27 cellular contexts compared by ENCODE assay signal in the genomic region with DNA sequence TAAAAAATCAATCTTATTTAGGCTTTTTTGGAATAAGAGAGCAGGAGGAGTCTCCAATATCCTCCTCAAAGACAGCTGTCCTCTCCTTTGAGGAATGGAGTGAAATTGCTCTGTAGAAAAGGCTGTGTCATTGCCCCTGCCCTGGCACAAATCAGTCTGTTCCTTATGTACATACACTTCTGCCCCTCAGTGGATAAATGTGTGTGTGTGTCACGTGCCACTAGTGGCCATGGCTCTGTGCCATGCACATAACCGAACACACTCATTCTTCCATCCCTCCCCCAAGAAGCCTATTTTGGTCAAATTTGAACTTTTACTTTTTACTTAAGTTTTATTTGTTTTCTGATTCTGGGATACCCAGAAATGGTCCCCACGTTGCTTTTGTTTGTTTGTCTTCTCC. TPM values are rescaled to one million over a fixed set of nuclear protein-coding genes. Genes with fewer than 3 reads are reported as not detected.
DNase-seq lines count a peak whose midpoint lies in the region; ATAC-seq and TF ChIP-seq lines count a peak whose summit lies in the region.
"Had no signal": no experiment of that assay in that cellular context is flagged by ENCODE, and none has a peak within 500 bp of the region (broad histone marks: within the 10 kb centered on the region; RNA-seq: fewer than 3 reads in every experiment).

No MANE protein-coding gene starts in this region.

- no peaks in the 10 kb centered on the region for H3K27me3 ChIP-seq in CD8-positive, alpha-beta memory T cell (ENCODE audit: insufficient read depth, low read length, poor library complexity, severe bottlenecking)
- H3K27me3 ChIP-seq: ovary, tibial artery had no signal

- H3K27me3 Mint-ChIP-seq in mesothelial cell of epicardium (ENCODE audit: low read depth) = no peaks in the 10 kb centered on the region
- H3K27me3 Mint-ChIP-seq in CD8-positive, alpha-beta memory T cell = no peaks in the 10 kb centered on the region
- peaks cover 2% of the 10 kb centered on the region for H3K27me3 Mint-ChIP-seq in activated T-helper 2 cell treated with anti-CD3 and anti-CD28 coated beads, Interferon-gamma antibody, Interleukin-2, Interleukin-4, amounts not matched to agents 10 μg/mL and 5 μg/mL and 100 μg/mL, durations not matched to agents 14 hours and 24 hours and 36 hours (ENCODE audit: low read depth)
- H3K27me3 Mint-ChIP-seq in activated T-helper 17 cell treated with anti-CD3 and anti-CD28 coated beads, Interleukin-2, amount 50 U/mL, for 72 hours = no peaks in the 10 kb centered on the region
- H3K27me3 Mint-ChIP-seq: activated naive CD8-positive, alpha-beta T cell; central memory CD8-positive, alpha-beta T cell; T-helper 17 cell had no signal

- no peak for TF ChIP-seq POLR2A in erythroblast (IDR thresholded peaks at IDR 0.05; ENCODE audit: low read length)

- H3K27ac Mint-ChIP-seq in mesothelial cell of epicardium = peak overlapping the region; percentile 12
- H3K27ac Mint-ChIP-seq in CD8-positive, alpha-beta memory T cell = peak overlapping the region in 1 of 8 donors; percentile 6
- H3K27ac Mint-ChIP-seq in activated T-helper 2 cell treated with anti-CD3 and anti-CD28 coated beads, Interferon-gamma antibody, Interleukin-2, Interleukin-4, amounts not matched to agents 10 μg/mL and 5 μg/mL and 100 μg/mL, durations not matched to agents 14 hours and 24 hours and 36 hours = no peak overlapping the region
- H3K27ac Mint-ChIP-seq in activated T-helper 17 cell treated with anti-CD3 and anti-CD28 coated beads, Interleukin-2, amount 50 U/mL, for 72 hours = no peak overlapping the region
- H3K27ac Mint-ChIP-seq: activated naive CD8-positive, alpha-beta T cell; natural killer cell; T-helper 17 cell; WTC11 had no signal

- no peaks in the 10 kb centered on the region for H3K9me3 ChIP-seq in CD8-positive, alpha-beta memory T cell (ENCODE audit: low read length)
- H3K9me3 ChIP-seq: ovary, SK-N-SH, tibial artery had no signal

- intact Hi-C loops in activated T-helper 2 cell treated with anti-CD3 and anti-CD28 coated beads, Interferon-gamma antibody, Interleukin-2, Interleukin-4, amounts not matched to agents 10 μg/mL and 5 μg/mL and 100 μg/mL, durations not matched to agents 14 hours and 24 hours and 36 hours (cut with micrococcal nuclease) = no loop called here

- H3K4me3 ChIP-seq in CD8-positive, alpha-beta memory T cell (ENCODE audit: low read length) = no peak overlapping the region
- H3K4me3 ChIP-seq: ovary, tibial artery had no signal

- no peaks in the 10 kb centered on the region for H3K36me3 ChIP-seq in CD8-positive, alpha-beta memory T cell (ENCODE audit: insufficient read depth, low read length)
- H3K36me3 ChIP-seq: ovary, tibial artery had no signal

- CTCF ChIA-PET in CD8-positive, alpha-beta memory T cell (lab: Charles Lee) = no interaction called here

- H3K36me3 Mint-ChIP-seq in mesothelial cell of epicardium = no peaks in the 10 kb centered on the region
- H3K36me3 Mint-ChIP-seq in CD8-positive, alpha-beta memory T cell = peaks cover 0 to 5% (median 0%) of the 10 kb centered on the region in 3 donors
- H3K36me3 Mint-ChIP-seq in activated T-helper 2 cell treated with anti-CD3 and anti-CD28 coated beads, Interferon-gamma antibody, Interleukin-2, Interleukin-4, amounts not matched to agents 10 μg/mL and 5 μg/mL and 100 μg/mL, durations not matched to agents 14 hours and 24 hours and 36 hours (ENCODE audit: low read depth) = no peaks in the 10 kb centered on the region
- H3K36me3 Mint-ChIP-seq in activated T-helper 17 cell treated with anti-CD3 and anti-CD28 coated beads, Interleukin-2, amount 50 U/mL, for 72 hours (ENCODE audit: low read depth) = no peaks in the 10 kb centered on the region
- H3K36me3 Mint-ChIP-seq: natural killer cell had no signal

- no peak overlapping the region for H3K27ac ChIP-seq in CD8-positive, alpha-beta memory T cell (ENCODE audit: low read depth, low read length)
- H3K27ac ChIP-seq: C4-2B, ovary, RWPE1, tibial artery had no signal

- H3K4me1 ChIP-seq in CD8-positive, alpha-beta memory T cell (ENCODE audit: insufficient read depth, low read length) = no peaks in the 10 kb centered on the region

- no peak for ATAC-seq in activated T-helper 17 cell treated with anti-CD3 and anti-CD28 coated beads, Interleukin-2, amount 50 U/mL, for 72 hours (replicated peaks)
- ATAC-seq: natural killer cell, T-helper 17 cell, WTC11 had no signal

- DNase-seq in HUDEP-2 (lab: John Stamatoyannopoulos, UW; ENCODE audit: unreplicated experiment in 76 of 76) (peak in 40 of 76 experiments; percentile 10 to 61 (median 36)), NCI-H460 (ENCODE audit: extremely low read depth, low read depth) (peak; percentile 1), erythroblast (lab: John Stamatoyannopoulos, UW) (peak; percentile 36 to 45), mesothelial cell of epicardium (ENCODE audit: low spot score in 2 of 2, unreplicated experiment in 2 of 2) (no peak), NCI-H1092 treated with DMSO at 0.1 percent for 48 hours (lab: John Stamatoyannopoulos, UW) (no peak)
- no peak for DNase-seq in CD8-positive, alpha-beta memory T cell
- no peak for DNase-seq in activated T-helper 2 cell treated with anti-CD3 and anti-CD28 coated beads, Interferon-gamma antibody, Interleukin-2, Interleukin-4, amounts not matched to agents 10 μg/mL and 5 μg/mL and 100 μg/mL, durations not matched to agents 14 hours and 24 hours and 36 hours (ENCODE audit: low spot score)
- DNase-seq: activated CD4-positive, alpha-beta T cell treated with anti-CD3 and anti-CD28 coated beads, Interleukin-2, amount 50 U/mL, for 1 hour; dermis blood vessel endothelial cell; glutamatergic neuron; HCEC 1CT; natural killer cell; NCI-H1417 treated with DMSO at 0.1 percent for 48 hours; NCI-H2171; NCI-H524 treated with DMSO at 0.1 percent for 48 hours; SK-N-SH; stimulated activated CD4-positive, alpha-beta T cell treated with anti-CD3 and anti-CD28 coated beads, Interleukin-4, amount 100 ng/mL, for 4 hours; stimulated activated naive CD4-positive, alpha-beta T cell treated with Interleukin-2 at 50 U/mL for 16 hours; T-helper 17 cell had no signal

- no peaks in the 10 kb centered on the region for H3K9me3 Mint-ChIP-seq in mesothelial cell of epicardium
- H3K9me3 Mint-ChIP-seq in CD8-positive, alpha-beta memory T cell = no peaks in the 10 kb centered on the region
- H3K9me3 Mint-ChIP-seq in activated T-helper 2 cell treated with anti-CD3 and anti-CD28 coated beads, Interferon-gamma antibody, Interleukin-2, Interleukin-4, amounts not matched to agents 10 μg/mL and 5 μg/mL and 100 μg/mL, durations not matched to agents 14 hours and 24 hours and 36 hours = no peaks in the 10 kb centered on the region
- H3K9me3 Mint-ChIP-seq in activated T-helper 17 cell treated with anti-CD3 and anti-CD28 coated beads, Interleukin-2, amount 50 U/mL, for 72 hours = no peaks in the 10 kb centered on the region
- H3K9me3 Mint-ChIP-seq: central memory CD8-positive, alpha-beta T cell; natural killer cell had no signal

- POLR2A ChIA-PET in CD8-positive, alpha-beta memory T cell (lab: Charles Lee) = no interaction called here

- H3K4me1 Mint-ChIP-seq in mesothelial cell of epicardium = peaks cover 29% of the 10 kb centered on the region
- peaks cover 4 to 6% (median 4%) of the 10 kb centered on the region in 3 donors for H3K4me1 Mint-ChIP-seq in CD8-positive, alpha-beta memory T cell
- no peaks in the 10 kb centered on the region for H3K4me1 Mint-ChIP-seq in activated T-helper 2 cell treated with anti-CD3 and anti-CD28 coated beads, Interferon-gamma antibody, Interleukin-2, Interleukin-4, amounts not matched to agents 10 μg/mL and 5 μg/mL and 100 μg/mL, durations not matched to agents 14 hours and 24 hours and 36 hours (ENCODE audit: low read depth)
- H3K4me1 Mint-ChIP-seq in activated T-helper 17 cell treated with anti-CD3 and anti-CD28 coated beads, Interleukin-2, amount 50 U/mL, for 72 hours = no peaks in the 10 kb centered on the region

- H3K4me3 Mint-ChIP-seq in mesothelial cell of epicardium = no peak overlapping the region
- H3K4me3 Mint-ChIP-seq in CD8-positive, alpha-beta memory T cell = no peak overlapping the region
- no peak overlapping the region for H3K4me3 Mint-ChIP-seq in activated T-helper 2 cell treated with anti-CD3 and anti-CD28 coated beads, Interferon-gamma antibody, Interleukin-2, Interleukin-4, amounts not matched to agents 10 μg/mL and 5 μg/mL and 100 μg/mL, durations not matched to agents 14 hours and 24 hours and 36 hours (ENCODE audit: low read depth)
- no peak overlapping the region for H3K4me3 Mint-ChIP-seq in activated T-helper 17 cell treated with anti-CD3 and anti-CD28 coated beads, Interleukin-2, amount 50 U/mL, for 72 hours
- H3K4me3 Mint-ChIP-seq: activated naive CD8-positive, alpha-beta T cell; central memory CD8-positive, alpha-beta T cell; natural killer cell; T-helper 17 cell; WTC11 had no signal

- no peak for TF ChIP-seq CTCF in mesothelial cell of epicardium (IDR thresholded peaks at IDR 0.05; ENCODE audit: unreplicated experiment)

RNA-seq across cellular contexts. Expression of a gene that starts 49.2 kb away (rescaled TPM):
- 5.9 and 6.0 TPM in 2 replicates for total RNA-seq in NCI-H460 (2014; rRNA removed; shearing (Covaris generic))
- polyA plus RNA-seq in NCI-H460 (2014; cell fraction: nucleus; rRNA removed) = 6.0 and 10.1 TPM in 2 replicates
- total RNA-seq in mesothelial cell of epicardium = 29.0 to 30.6 TPM (median 30.0 TPM) in 3 replicates
- 1 to 10 TPM; 8.7 to 9.6 TPM for total RNA-seq in CD8-positive, alpha-beta memory T cell
- 3.0 TPM for polyA plus RNA-seq in CD8-positive, alpha-beta memory T cell
- total RNA-seq in activated T-helper 2 cell treated with anti-CD3 and anti-CD28 coated beads, Interferon-gamma antibody, Interleukin-2, Interleukin-4, amounts not matched to agents 10 μg/mL and 5 μg/mL and 100 μg/mL, durations not matched to agents 14 hours and 24 hours and 36 hours = 7.3 and 8.0 TPM in 2 replicates
- total RNA-seq in activated T-helper 17 cell treated with anti-CD3 and anti-CD28 coated beads, Interleukin-2, amount 50 U/mL, for 72 hours = 1 to 10 TPM; 7.7 to 8.8 TPM

RNA-seq across cellular contexts. Expression of a gene that starts 50.4 kb away (rescaled TPM):
- 24.5 and 26.4 TPM in 2 replicates for total RNA-seq in NCI-H460 (2014; rRNA removed; shearing (Covaris generic))
- polyA plus RNA-seq in NCI-H460 (2014; cell fraction: nucleus; rRNA removed) = 21.8 and 32.4 TPM in 2 replicates
- total RNA-seq in mesothelial cell of epicardium = 36.5 to 36.7 TPM (median 36.5 TPM) in 3 replicates
- 10 to 100 TPM; 28.9 to 34.1 TPM for total RNA-seq in CD8-positive, alpha-beta memory T cell
- polyA plus RNA-seq in CD8-positive, alpha-beta memory T cell = 19.4 TPM
- 31.6 and 34.0 TPM in 2 replicates for total RNA-seq in activated T-helper 2 cell treated with anti-CD3 and anti-CD28 coated beads, Interferon-gamma antibody, Interleukin-2, Interleukin-4, amounts not matched to agents 10 μg/mL and 5 μg/mL and 100 μg/mL, durations not matched to agents 14 hours and 24 hours and 36 hours
- 10 to 100 TPM; 28.7 to 30.0 TPM for total RNA-seq in activated T-helper 17 cell treated with anti-CD3 and anti-CD28 coated beads, Interleukin-2, amount 50 U/mL, for 72 hours

Comparison
In these comparisons a context has a peak if more than half of its experiments do, and no peak if none do; other contexts are left out.
1. DNase-seq: peak in HUDEP-2 (40 of 76), NCI-H460 (single experiment) and erythroblast (2 of 2); none in mesothelial cell of epicardium (0 of 2), CD8-positive, alpha-beta memory T cell (0 of 5), activated T-helper 2 cell treated with anti-CD3 and anti-CD28 coated beads, Interferon-gamma antibody, Interleukin-2, Interleukin-4, amounts not matched to agents 10 μg/mL and 5 μg/mL and 100 μg/mL, durations not matched to agents 14 hours and 24 hours and 36 hours (single experiment) and NCI-H1092 treated with DMSO at 0.1 percent for 48 hours (single experiment).